ENCODE assay signal across 2 cellular contexts in genomic region chr5:138936225-138936967, GRCh38.
TF ChIP-seq lines count a peak whose summit lies in the region.

No MANE protein-coding gene starts in this region.

TF ChIP-seq in HCT116, 20 proteins besides CTCF, POLR2A, EP300 and RAD21:
- TF ChIP-seq ELF1 (IDR thresholded peaks at IDR 0.05; ENCODE audit: borderline replicate concordance, low read depth) (no peak), SIN3A (IDR thresholded peaks at IDR 0.05; ENCODE audit: low read depth) (0 out of 2 replicates have a peak, but pooled peaks have one; percentile 26), POLR2AphosphoS5 (IDR thresholded peaks at IDR 0.05; ENCODE audit: low read depth, low read length) (peak; percentile 57)

TF ChIP-seq in HepG2, 621 proteins besides CTCF, POLR2A, EP300 and RAD21:
- peak; percentile 81 for TF ChIP-seq RBM22 (optimal IDR thresholded peaks at IDR 0.05; ENCODE audit: low read length)
- TF ChIP-seq AGO2 (optimal IDR thresholded peaks at IDR 0.05; ENCODE audit: low read depth, low read length): peak; percentile 74
- TF ChIP-seq KDM2A (CRISPR knock-in tag; IDR thresholded peaks at IDR 0.05; ENCODE audit: borderline replicate concordance, low read depth): 0 out of 2 replicates have a peak, but pooled peaks have one; percentile 20
- no peak for TF ChIP-seq DRAP1 (CRISPR knock-in tag; IDR thresholded peaks at IDR 0.05)
